In the genomic region with DNA sequence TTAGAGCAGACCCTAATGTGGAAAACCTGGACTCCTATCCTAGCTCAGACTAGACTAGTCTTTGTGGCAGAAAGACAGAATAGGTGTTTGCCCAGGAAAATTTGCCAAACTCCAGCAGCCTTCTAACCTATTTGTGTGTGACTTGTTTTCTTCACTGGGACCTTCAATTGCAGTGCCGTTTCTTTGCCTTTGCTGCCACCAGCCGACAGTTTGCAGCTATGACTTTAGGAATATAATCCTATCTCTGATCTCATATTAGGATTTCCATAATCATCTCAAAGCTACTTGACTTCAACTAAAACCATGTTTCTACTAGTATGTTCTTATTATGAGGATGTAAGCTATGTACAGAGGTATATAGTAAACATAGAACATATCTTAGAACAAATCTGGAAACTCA, we compare ENCODE assay signal across 9 cellular contexts.
A peak's percentile ranks its signal among the peaks of the same experiment; 100 is the strongest.
DNase-seq lines count a peak whose midpoint lies in the region; ATAC-seq and TF ChIP-seq lines count a peak whose summit lies in the region.
"Had no signal": no experiment of that assay in that cellular context is flagged by ENCODE, and none has a peak within 500 bp of the region (broad histone marks: within the 10 kb centered on the region; RNA-seq: fewer than 3 reads in every experiment).

No MANE protein-coding gene starts in this region.

- H3K27ac ChIP-seq in VCaP (no peak overlapping the region), hepatocyte (no peak overlapping the region)
- H3K27ac ChIP-seq: BLaER1 treated with 17β-estradiol and CSF1 and Interleukin-3, amounts not matched to agents 10 nM and 100 nM had no signal

- peak; percentile 83 for TF ChIP-seq CTCF in VCaP (conservative IDR thresholded peaks at IDR 0.05)
- TF ChIP-seq CTCF in hepatocyte (IDR thresholded peaks at IDR 0.05; ENCODE audit: poor library complexity) = peak; percentile 51

- H3K4me1 ChIP-seq in hepatocyte (ENCODE audit: insufficient read depth) = no peaks in the 10 kb centered on the region
- H3K4me1 ChIP-seq: BLaER1 treated with 17β-estradiol and CSF1 and Interleukin-3, amounts not matched to agents 10 nM and 100 nM had no signal

- no peak overlapping the region for H2AFZ ChIP-seq in hepatocyte

- H3K36me3 ChIP-seq in hepatocyte (replicated peaks; ENCODE audit: insufficient read depth, low read depth) = no peaks in the 10 kb centered on the region

- in situ Hi-C loops in KBM-7 (cut with MboI; ENCODE audit: low pct_unique_long_range_greater_than_20kb, low sequenced_read_pairs) = no loop called here

- H4K20me1 ChIP-seq in hepatocyte (ENCODE audit: insufficient read depth, poor library complexity, severe bottlenecking) = no peaks in the 10 kb centered on the region
- H4K20me1 ChIP-seq: BLaER1 treated with 17β-estradiol and CSF1 and Interleukin-3, amounts not matched to agents 10 nM and 100 nM had no signal

- H3K9me3 ChIP-seq in hepatocyte (ENCODE audit: low read depth) = no peaks in the 10 kb centered on the region

- H3K79me2 ChIP-seq in hepatocyte = no peaks in the 10 kb centered on the region

- ATAC-seq in HG03045 (IDR thresholded peaks at IDR 0.05; ENCODE audit: unreplicated experiment) = no peak

- DNase-seq in NCI-H1092 treated with DMSO at 0.1 percent for 48 hours (lab: John Stamatoyannopoulos, UW) (peak; percentile 10), NCI-H1092 (lab: John Stamatoyannopoulos, UW) (no peak), KBM-7 (peak; percentile 21), hepatocyte (ENCODE audit: low spot score) (peak; percentile 8), T-helper 9 cell (no peak)
- DNase-seq in activated CD4-positive, CD25-positive, alpha-beta regulatory T cell (lab: John Stamatoyannopoulos, UW) = no peak

- H3K9me2 ChIP-seq in hepatocyte (replicated peaks; ENCODE audit: insufficient read depth) = no peaks in the 10 kb centered on the region

- WGBS in hepatocyte (ENCODE audit: low lambda C conversion rate, missing lambda C conversion rate) = 74% methylated on average over 2 of the region's 2 CpGs

- H3K27me3 ChIP-seq in hepatocyte = no peaks in the 10 kb centered on the region

- no peak overlapping the region for H3K4me2 ChIP-seq in hepatocyte
- H3K4me2 ChIP-seq: BLaER1 treated with 17β-estradiol and CSF1 and Interleukin-3, amounts not matched to agents 10 nM and 100 nM had no signal

- no peak overlapping the region for H3K4me3 ChIP-seq in hepatocyte
- H3K4me3 ChIP-seq: BLaER1 treated with 17β-estradiol and CSF1 and Interleukin-3, amounts not matched to agents 10 nM and 100 nM had no signal

Comparison
In these comparisons a context has a peak if more than half of its experiments do, and no peak if none do; other contexts are left out.
1. DNase-seq: peak in NCI-H1092 treated with DMSO at 0.1 percent for 48 hours (single experiment), KBM-7 (single experiment) and hepatocyte (single experiment); none in NCI-H1092 (single experiment), T-helper 9 cell (single experiment) and activated CD4-positive, CD25-positive, alpha-beta regulatory T cell (0 of 4).